2 cellular contexts compared by ENCODE assay signal in the genomic region with DNA sequence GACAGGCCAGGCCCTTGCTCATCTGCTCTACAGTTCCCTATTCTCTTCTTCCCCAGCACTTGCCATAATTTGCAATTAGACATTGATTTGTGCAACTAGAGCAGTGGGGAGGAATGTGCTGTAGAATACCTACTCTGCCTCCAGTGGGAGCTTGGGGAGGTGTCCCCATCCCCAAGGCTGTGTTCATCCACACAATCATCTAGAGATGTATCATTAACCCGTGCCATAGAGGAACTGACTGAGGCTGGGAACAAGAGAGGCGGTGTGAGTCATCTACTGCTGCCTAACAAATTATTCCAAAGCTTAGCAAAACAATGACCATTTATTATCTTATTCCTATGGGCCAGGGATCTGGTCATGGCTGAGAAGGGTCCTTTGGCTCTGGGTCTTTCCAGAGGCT.
TF ChIP-seq lines count a peak whose summit lies in the region.

No MANE protein-coding gene starts in this region.

TF ChIP-seq in HEK293, 187 proteins besides CTCF, POLR2A, EP300 and RAD21:
- peak; percentile 61 for TF ChIP-seq SP7 (tag by site-specific recombination; IDR thresholded peaks at IDR 0.05)
- no peak for TF ChIP-seq ZNF37A (tag by site-specific recombination; IDR thresholded peaks at IDR 0.05)
- 0 out of 2 replicates have a peak, but pooled peaks have one; percentile 22 for TF ChIP-seq RBAK (tag by site-specific recombination; IDR thresholded peaks at IDR 0.05)

TF ChIP-seq in SK-N-SH, 30 proteins besides CTCF, POLR2A, EP300 and RAD21:
- TF ChIP-seq GATA2 (CRISPR knock-in tag; IDR thresholded peaks at IDR 0.05) (no peak), ZBTB33 (IDR thresholded peaks at IDR 0.05; ENCODE audit: borderline replicate concordance, low read depth) (no peak), FOXJ3 (CRISPR knock-in tag; IDR thresholded peaks at IDR 0.05) (no peak), EZH2phosphoT487 (IDR thresholded peaks at IDR 0.05; ENCODE audit: borderline replicate concordance, low read depth) (no peak), TCF12 (IDR thresholded peaks at IDR 0.05) (no peak), TEAD4 (IDR thresholded peaks at IDR 0.05; ENCODE audit: borderline replicate concordance, insufficient read depth) (no peak), IRF3 (IDR thresholded peaks at IDR 0.05; ENCODE audit: low read depth, low read length) (no peak), USF2 (IDR thresholded peaks at IDR 0.05; ENCODE audit: borderline replicate concordance, low read depth, low read length) (no peak), RCOR1 (IDR thresholded peaks at IDR 0.05; ENCODE audit: low read length) (no peak), ELF1 (IDR thresholded peaks at IDR 0.05) (no peak), FOSL2 (IDR thresholded peaks at IDR 0.05; ENCODE audit: borderline replicate concordance, low read depth) (no peak), POLR2AphosphoS5 (IDR thresholded peaks at IDR 0.05; ENCODE audit: low read depth, low read length) (no peak), PBX3 (IDR thresholded peaks at IDR 0.05) (no peak)
- TF ChIP-seq, protein P1, sequence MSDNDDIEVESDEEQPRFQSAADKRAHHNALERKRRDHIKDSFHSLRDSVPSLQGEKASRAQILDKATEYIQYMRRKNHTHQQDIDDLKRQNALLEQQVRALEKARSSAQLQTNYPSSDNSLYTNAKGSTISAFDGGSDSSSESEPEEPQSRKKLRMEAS (IDR thresholded peaks at IDR 0.05; ENCODE audit: low read depth) = no peak
